1 cellular context compared by ENCODE assay signal in genomic region chr19:35963514-35963913, GRCh38.
TF ChIP-seq lines count a peak whose summit lies in the region.

No MANE protein-coding gene starts in this region.

TF ChIP-seq in GM12878, 131 proteins besides CTCF, POLR2A, EP300 and RAD21:
- TF ChIP-seq, protein P1, sequence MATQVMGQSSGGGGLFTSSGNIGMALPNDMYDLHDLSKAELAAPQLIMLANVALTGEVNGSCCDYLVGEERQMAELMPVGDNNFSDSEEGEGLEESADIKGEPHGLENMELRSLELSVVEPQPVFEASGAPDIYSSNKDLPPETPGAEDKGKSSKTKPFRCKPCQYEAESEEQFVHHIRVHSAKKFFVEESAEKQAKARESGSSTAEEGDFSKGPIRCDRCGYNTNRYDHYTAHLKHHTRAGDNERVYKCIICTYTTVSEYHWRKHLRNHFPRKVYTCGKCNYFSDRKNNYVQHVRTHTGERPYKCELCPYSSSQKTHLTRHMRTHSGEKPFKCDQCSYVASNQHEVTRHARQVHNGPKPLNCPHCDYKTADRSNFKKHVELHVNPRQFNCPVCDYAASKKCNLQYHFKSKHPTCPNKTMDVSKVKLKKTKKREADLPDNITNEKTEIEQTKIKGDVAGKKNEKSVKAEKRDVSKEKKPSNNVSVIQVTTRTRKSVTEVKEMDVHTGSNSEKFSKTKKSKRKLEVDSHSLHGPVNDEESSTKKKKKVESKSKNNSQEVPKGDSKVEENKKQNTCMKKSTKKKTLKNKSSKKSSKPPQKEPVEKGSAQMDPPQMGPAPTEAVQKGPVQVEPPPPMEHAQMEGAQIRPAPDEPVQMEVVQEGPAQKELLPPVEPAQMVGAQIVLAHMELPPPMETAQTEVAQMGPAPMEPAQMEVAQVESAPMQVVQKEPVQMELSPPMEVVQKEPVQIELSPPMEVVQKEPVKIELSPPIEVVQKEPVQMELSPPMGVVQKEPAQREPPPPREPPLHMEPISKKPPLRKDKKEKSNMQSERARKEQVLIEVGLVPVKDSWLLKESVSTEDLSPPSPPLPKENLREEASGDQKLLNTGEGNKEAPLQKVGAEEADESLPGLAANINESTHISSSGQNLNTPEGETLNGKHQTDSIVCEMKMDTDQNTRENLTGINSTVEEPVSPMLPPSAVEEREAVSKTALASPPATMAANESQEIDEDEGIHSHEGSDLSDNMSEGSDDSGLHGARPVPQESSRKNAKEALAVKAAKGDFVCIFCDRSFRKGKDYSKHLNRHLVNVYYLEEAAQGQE (IDR thresholded peaks at IDR 0.05; ENCODE audit: low read depth, low read length) = peak; percentile 86
- no peak for TF ChIP-seq YY1 (IDR thresholded peaks at IDR 0.05; ENCODE audit: low read depth, low read length)
